ENCODE assay signal across 10 cellular contexts in genomic region chr7:67738958-67739357, GRCh38.
DNase-seq lines count a peak whose midpoint lies in the region; ATAC-seq and TF ChIP-seq lines count a peak whose summit lies in the region.
"Had no signal": no experiment of that assay in that cellular context is flagged by ENCODE, and none has a peak within 500 bp of the region (broad histone marks: within the 10 kb centered on the region; RNA-seq: fewer than 3 reads in every experiment).

No MANE protein-coding gene starts in this region.

- DNase-seq in LHCN-M2 (ENCODE audit: low read depth) (peak; percentile 1), adrenal gland (peak; percentile 16 to 82 (median 57)), right cardiac atrium (peak in 1 of 3 donors; percentile 27), stromal cell of bone marrow (ENCODE audit: low read depth) (peak; percentile 53), DMS53 treated with DMSO at 0.1 percent for 48 hours (lab: John Stamatoyannopoulos, UW; ENCODE audit: unreplicated experiment) (no peak), glutamatergic neuron (no peak)
- DNase-seq in effector memory CD8-positive, alpha-beta T cell: no peak
- DNase-seq: activated naive CD8-positive, alpha-beta T cell treated with anti-CD3 and anti-CD28 coated beads, Interleukin-2, amount 10 ng/mL, durations not matched to agents 7 days and 5 days; CD8-positive, alpha-beta memory T cell had no signal

- H3K4me1 ChIP-seq in adrenal gland (replicated peaks in 1 of 2): peaks cover 0 to 4% of the 10 kb centered on the region in 2 donors
- H3K4me1 ChIP-seq in right cardiac atrium (ENCODE audit: control insufficient read depth, insufficient read depth, low read length): no peaks in the 10 kb centered on the region

- H3K9me3 ChIP-seq in adrenal gland (replicated peaks in 1 of 3) (no peaks in the 10 kb centered on the region), right cardiac atrium (ENCODE audit: control insufficient read depth, low read length) (no peaks in the 10 kb centered on the region)

- TF ChIP-seq POLR2A in adrenal gland (IDR thresholded peaks at IDR 0.05): no peak

- H3K36me3 Mint-ChIP-seq in effector memory CD8-positive, alpha-beta T cell (ENCODE audit: insufficient read depth): no peaks in the 10 kb centered on the region
- H3K36me3 Mint-ChIP-seq in glutamatergic neuron (ENCODE audit: unreplicated experiment): no peaks in the 10 kb centered on the region
- H3K36me3 Mint-ChIP-seq: activated naive CD8-positive, alpha-beta T cell treated with anti-CD3 and anti-CD28 coated beads, Interleukin-2, amount 10 ng/mL, durations not matched to agents 7 days and 5 days; CD8-positive, alpha-beta memory T cell had no signal

- H3K4me3 Mint-ChIP-seq in effector memory CD8-positive, alpha-beta T cell: no peak overlapping the region
- no peak overlapping the region for H3K4me3 Mint-ChIP-seq in glutamatergic neuron (ENCODE audit: unreplicated experiment)
- H3K4me3 Mint-ChIP-seq: activated naive CD8-positive, alpha-beta T cell treated with anti-CD3 and anti-CD28 coated beads, Interleukin-2, amount 10 ng/mL, durations not matched to agents 7 days and 5 days; CD8-positive, alpha-beta memory T cell had no signal

- H3K27me3 ChIP-seq in adrenal gland: no peaks in the 10 kb centered on the region
- H3K27me3 ChIP-seq in right cardiac atrium (ENCODE audit: control insufficient read depth, insufficient read depth): no peaks in the 10 kb centered on the region

- H3K4me1 Mint-ChIP-seq in effector memory CD8-positive, alpha-beta T cell (ENCODE audit: low read depth in 2 of 2): no peaks in the 10 kb centered on the region
- no peaks in the 10 kb centered on the region for H3K4me1 Mint-ChIP-seq in glutamatergic neuron (ENCODE audit: low read depth, unreplicated experiment)
- H3K4me1 Mint-ChIP-seq: activated naive CD8-positive, alpha-beta T cell treated with anti-CD3 and anti-CD28 coated beads, Interleukin-2, amount 10 ng/mL, durations not matched to agents 7 days and 5 days; CD8-positive, alpha-beta memory T cell had no signal

- TF ChIP-seq CTCF in adrenal gland (IDR thresholded peaks at IDR 0.05) (no peak), glutamatergic neuron (IDR thresholded peaks at IDR 0.05; ENCODE audit: partially characterized antibody, unreplicated experiment) (no peak)

- intact Hi-C loops in adrenal gland (cut with DNase I): no loop called here
- intact Hi-C loops in right cardiac atrium (cut with DNase I): no loop called here

- no peak overlapping the region for H3K27ac Mint-ChIP-seq in effector memory CD8-positive, alpha-beta T cell
- no peak overlapping the region for H3K27ac Mint-ChIP-seq in glutamatergic neuron (ENCODE audit: unreplicated experiment)
- H3K27ac Mint-ChIP-seq: activated naive CD8-positive, alpha-beta T cell treated with anti-CD3 and anti-CD28 coated beads, Interleukin-2, amount 10 ng/mL, durations not matched to agents 7 days and 5 days had no signal

- peak; percentile 65 to 92 for ATAC-seq in right cardiac atrium
- ATAC-seq in GM18867 (IDR thresholded peaks at IDR 0.05; ENCODE audit: unreplicated experiment): no peak
- no peak for ATAC-seq in effector memory CD8-positive, alpha-beta T cell (replicated peaks)

- no peak overlapping the region for H3K4me3 ChIP-seq in adrenal gland
- H3K4me3 ChIP-seq in right cardiac atrium (ENCODE audit: low read length): no peak overlapping the region

- H3K27ac ChIP-seq in adrenal gland: peak overlapping the region in 1 of 5 donors; percentile 57
- H3K27ac ChIP-seq in right cardiac atrium (ENCODE audit: low read length): no peak overlapping the region

- H3K9me3 Mint-ChIP-seq in effector memory CD8-positive, alpha-beta T cell: peaks cover 11 to 14% of the 10 kb centered on the region in 2 donors
- no peaks in the 10 kb centered on the region for H3K9me3 Mint-ChIP-seq in glutamatergic neuron (ENCODE audit: unreplicated experiment)

- no peaks in the 10 kb centered on the region for H3K27me3 Mint-ChIP-seq in effector memory CD8-positive, alpha-beta T cell
- H3K27me3 Mint-ChIP-seq in glutamatergic neuron (ENCODE audit: unreplicated experiment): no peaks in the 10 kb centered on the region
- H3K27me3 Mint-ChIP-seq: activated naive CD8-positive, alpha-beta T cell treated with anti-CD3 and anti-CD28 coated beads, Interleukin-2, amount 10 ng/mL, durations not matched to agents 7 days and 5 days had no signal

- WGBS in adrenal gland, 4 donors: 34 to 44% (median 38%) methylated on average over 6 of the region's 6 CpGs
- 43% methylated on average over 6 of the region's 6 CpGs for WGBS in right cardiac atrium

- H3K36me3 ChIP-seq in adrenal gland (replicated peaks in 1 of 2): no peaks in the 10 kb centered on the region

Comparison
In these comparisons a context has a peak if more than half of its experiments do, and no peak if none do; other contexts are left out.
1. DNase-seq: peak in LHCN-M2 (single experiment), adrenal gland (7 of 7) and stromal cell of bone marrow (single experiment); none in DMS53 treated with DMSO at 0.1 percent for 48 hours (single experiment), effector memory CD8-positive, alpha-beta T cell (0 of 3) and glutamatergic neuron (single experiment).
2. ATAC-seq: peak in right cardiac atrium (2 of 2); none in GM18867 (single experiment) and effector memory CD8-positive, alpha-beta T cell (single experiment).